Comparison of ENCODE assay signal across 7 cellular contexts in the genomic region with DNA sequence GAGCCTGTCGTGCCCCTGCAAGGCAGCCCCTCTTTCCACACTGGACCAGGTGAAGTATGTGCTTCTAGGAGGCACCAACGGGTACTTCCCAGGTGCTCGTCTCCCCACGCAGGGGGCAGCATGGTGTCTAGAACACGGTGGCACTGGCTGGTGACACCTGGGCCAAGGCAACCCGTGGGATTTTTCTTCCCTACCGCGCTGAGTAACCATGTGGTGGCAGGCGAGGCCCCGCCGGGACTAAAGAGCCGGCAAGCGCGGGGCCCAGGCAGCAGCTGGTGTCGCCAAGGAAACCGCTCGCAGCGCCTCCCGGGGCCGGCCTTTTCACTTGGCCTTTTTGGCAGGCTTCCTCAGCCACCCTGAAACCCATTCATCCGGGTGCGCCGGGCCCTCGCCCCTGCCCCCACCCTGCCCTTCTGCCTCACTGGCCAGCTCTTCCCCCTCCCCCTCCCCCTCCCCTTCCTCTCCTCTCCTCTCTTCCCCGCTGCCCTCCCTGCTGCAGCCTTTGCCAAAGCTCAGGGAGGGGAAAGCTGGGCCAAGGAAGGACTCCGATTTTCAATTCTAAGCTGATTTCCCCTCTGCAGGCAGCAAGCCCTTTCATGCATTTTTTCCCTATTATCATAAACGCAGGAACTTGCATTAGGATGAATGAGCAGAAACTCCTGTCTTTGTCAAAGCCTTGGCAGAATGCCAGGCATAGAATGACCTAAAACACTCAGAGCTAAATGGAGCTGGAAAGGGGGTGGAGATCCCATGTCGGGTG.
DNase-seq lines count a peak whose midpoint lies in the region; ATAC-seq and TF ChIP-seq lines count a peak whose summit lies in the region.

No MANE protein-coding gene starts in this region.

- H3K27ac ChIP-seq in WERI-Rb-1 (peak overlapping the region; percentile 59), mammary epithelial cell (ENCODE audit: insufficient read depth, low read depth, low read length) (peak overlapping the region; percentile 58)

- ATAC-seq in GM18520 (IDR thresholded peaks at IDR 0.05; ENCODE audit: unreplicated experiment) (peak; percentile 62), HG03060 (IDR thresholded peaks at IDR 0.05; ENCODE audit: low read depth, unreplicated experiment) (peak; percentile 58)

- H3K4me3 ChIP-seq in WERI-Rb-1 (ENCODE audit: low read depth, low read length) (peak overlapping the region; percentile 17), mammary epithelial cell (replicated peaks in 1 of 3; ENCODE audit: insufficient read depth in 1 of 3, low read depth in 2 of 3, low read length in 3 of 3) (no peak overlapping the region)

- intact Hi-C loops in mammary epithelial cell (cut with micrococcal nuclease) = loop anchor here (1.0 to 2.0 kb wide), 6 partner anchors 28 to 121 kb away; no protein-coding TSS in a partner anchor

- H4K20me1 ChIP-seq in mammary epithelial cell (ENCODE audit: insufficient read depth, low read length) = no peaks in the 10 kb centered on the region

- no peaks in the 10 kb centered on the region for H3K27me3 ChIP-seq in WERI-Rb-1 (ENCODE audit: insufficient read depth, low read depth, severe bottlenecking)
- no peaks in the 10 kb centered on the region for H3K27me3 ChIP-seq in mammary epithelial cell (ENCODE audit: insufficient read depth, low read length)

- H3K4me1 ChIP-seq in mammary epithelial cell (ENCODE audit: insufficient read depth, low read length) = peaks cover 45% of the 10 kb centered on the region

- in situ Hi-C loops in mammary epithelial cell (cut with MboI; ENCODE audit: low sequenced_read_pairs in 2 of 2) = loop anchor here (5.0 kb wide), 1 partner anchor 35 kb away; no protein-coding TSS in a partner anchor

- BruUV-seq in mammary epithelial cell (replicated peaks; lab: Mats Ljungman, UMichigan) = no TSS peak

- no peaks in the 10 kb centered on the region for H3K79me2 ChIP-seq in mammary epithelial cell (ENCODE audit: insufficient read depth, low read length)

- 4% methylated on average over 13 of the region's 28 CpGs for WGBS in mammary epithelial cell (ENCODE audit: low coverage, missing lambda C conversion rate)

- H3K36me3 ChIP-seq in WERI-Rb-1 (no peaks in the 10 kb centered on the region), mammary epithelial cell (ENCODE audit: insufficient read depth, low read length) (no peaks in the 10 kb centered on the region)

- peak; percentile 63; the same call in 1 of the 2 replicates for TF ChIP-seq CTCF in WERI-Rb-1 (IDR thresholded peaks at IDR 0.05; ENCODE audit: low read depth, low read length)
- peak; percentile 16 to 74 for TF ChIP-seq CTCF in mammary epithelial cell (conservative IDR thresholded peaks at IDR 0.05 in 1 of 2, IDR thresholded peaks at IDR 0.05 in 1 of 2; ENCODE audit: extremely low read depth in 1 of 2, insufficient read depth in 1 of 2, low read depth in 1 of 2, low read length in 2 of 2)

- CTCF ChIA-PET in mammary epithelial cell (lab: Charles Lee; ENCODE audit: low non-redundant PET) = interaction anchor here (0.5 kb wide), 1 partner anchor 96 kb away, joined by 3 read pairs; no protein-coding TSS in a partner anchor

- H3K9me3 ChIP-seq in WERI-Rb-1 (ENCODE audit: severe bottlenecking) = no peaks in the 10 kb centered on the region
- H3K9me3 ChIP-seq in mammary epithelial cell (replicated peaks; ENCODE audit: insufficient read depth, low read length) = no peaks in the 10 kb centered on the region

- peak overlapping the region; percentile 51 for H3K4me2 ChIP-seq in mammary epithelial cell (ENCODE audit: insufficient read depth, low read depth, low read length)

- H3K9ac ChIP-seq in mammary epithelial cell (ENCODE audit: insufficient read depth, low read length) = peak overlapping the region; percentile 38

- peak overlapping the region; percentile 91 for H2AFZ ChIP-seq in mammary epithelial cell (ENCODE audit: low read depth, low read length)

- dilution Hi-C loops in mammary epithelial cell (cut with HindIII; ENCODE audit: low sequenced_read_pairs) = no loop called here

- DNase-seq in NCI-H2107 treated with DMSO at 0.1 percent for 48 hours (lab: John Stamatoyannopoulos, UW; ENCODE audit: unreplicated experiment) (peak; percentile 98), WERI-Rb-1 (peak; percentile 89), mammary epithelial cell (peak; percentile 83), iris pigment epithelial cell (ENCODE audit: low read depth) (peak; percentile 79)
- DNase-seq in stimulated activated CD4-positive, alpha-beta T cell treated with anti-CD3 and anti-CD28 coated beads, Interleukin-12 subunit alpha, Interleukin-12 subunit beta, amount 100 ng/mL, for 4 hours = peak; percentile 71
